4 cellular contexts compared by ENCODE assay signal in genomic region chr7:157820796-157821195, GRCh38.
"Had no signal": no experiment of that assay in that cellular context is flagged by ENCODE, and none has a peak within 500 bp of the region (broad histone marks: within the 10 kb centered on the region; RNA-seq: fewer than 3 reads in every experiment).

No MANE protein-coding gene starts in this region.

- H3K4me3 Mint-ChIP-seq: GM23338, H9, IgD-negative memory B cell had no signal

- H3K4me3 ChIP-seq: GM23338 had no signal

- H3K4me1 Mint-ChIP-seq: GM23338 had no signal

- DNase-seq: H9, HCEC 1CT had no signal

- ATAC-seq: GM23338 had no signal

- H3K27me3 Mint-ChIP-seq: IgD-negative memory B cell had no signal

- H3K36me3 Mint-ChIP-seq: IgD-negative memory B cell had no signal

- H3K27ac Mint-ChIP-seq: GM23338, IgD-negative memory B cell had no signal
